8 cellular contexts compared by ENCODE assay signal in genomic region chr19:1653300-1653628, GRCh38. TPM values are rescaled to one million over a fixed set of nuclear protein-coding genes. Genes with fewer than 3 reads are reported as not detected.
DNase-seq lines count a peak whose midpoint lies in the region; ATAC-seq, FAIRE-seq and TF ChIP-seq lines count a peak whose summit lies in the region.

No MANE protein-coding gene starts in this region.

- no peak overlapping the region for H3K4ac ChIP-seq in mesendoderm (ENCODE audit: low read depth, low read length)

- ATAC-seq in HG03135 (IDR thresholded peaks at IDR 0.05; ENCODE audit: unreplicated experiment), result no peak

- FAIRE-seq in GM12891 (lab: Jason Lieb, UNC), result no peak

- no peak for DNase-seq in activated naive CD4-positive, alpha-beta T cell treated with anti-CD3 and anti-CD28 coated beads for 36 hours
- DNase-seq in activated naive CD4-positive, alpha-beta T cell (lab: John Stamatoyannopoulos, UW), result no peak
- DNase-seq in mammary epithelial cell, result no peak
- DNase-seq in mesendoderm, result no peak
- no peak for DNase-seq in vagina (ENCODE audit: extremely low spot score in 2 of 2)
- DNase-seq in SIG-M5 (lab: John Stamatoyannopoulos, UW), result no peak
- no peak for DNase-seq in GM12891 (ENCODE audit: insufficient read length, low spot score)

- H3K4me3 ChIP-seq in mammary epithelial cell (replicated peaks in 1 of 3; ENCODE audit: insufficient read depth in 1 of 3, low read depth in 2 of 3, low read length in 3 of 3) (peak overlapping the region; percentile 49 to 59 (median 49)), mesendoderm (ENCODE audit: low read length) (peak overlapping the region; percentile 24), vagina (peak overlapping the region; percentile 57 to 69)

- H3K23ac ChIP-seq in mesendoderm (ENCODE audit: low read length), result no peak overlapping the region

- peaks cover 37% of the 10 kb centered on the region for H3K79me2 ChIP-seq in mammary epithelial cell (ENCODE audit: insufficient read depth, low read length)
- peaks cover 33% of the 10 kb centered on the region for H3K79me2 ChIP-seq in mesendoderm (ENCODE audit: control insufficient read depth, insufficient read depth, low read length)

- TF ChIP-seq CTCF in mammary epithelial cell (conservative IDR thresholded peaks at IDR 0.05 in 1 of 2, IDR thresholded peaks at IDR 0.05 in 1 of 2; ENCODE audit: extremely low read depth in 1 of 2, insufficient read depth in 1 of 2, low read depth in 1 of 2, low read length in 2 of 2), result no peak
- no peak for TF ChIP-seq CTCF in vagina (IDR thresholded peaks at IDR 0.05)

- H4K20me1 ChIP-seq in mammary epithelial cell (ENCODE audit: insufficient read depth, low read length), result no peaks in the 10 kb centered on the region

- H3K36me3 Mint-ChIP-seq in activated naive CD4-positive, alpha-beta T cell treated with anti-CD3 and anti-CD28 coated beads for 36 hours (ENCODE audit: low read depth), result no peaks in the 10 kb centered on the region

- H2BK15ac ChIP-seq in mesendoderm (replicated peaks; ENCODE audit: low read depth), result no peak overlapping the region

- H3K4me2 ChIP-seq in mammary epithelial cell (ENCODE audit: insufficient read depth, low read depth, low read length) (peak overlapping the region; percentile 78), mesendoderm (ENCODE audit: low read length) (peak overlapping the region; percentile 51)

- H3K9me3 Mint-ChIP-seq in activated naive CD4-positive, alpha-beta T cell treated with anti-CD3 and anti-CD28 coated beads for 36 hours, result no peaks in the 10 kb centered on the region

- in situ Hi-C loops in mammary epithelial cell (cut with MboI; ENCODE audit: low sequenced_read_pairs in 2 of 2), result loop anchor here in 1 of 2 donors (10.0 kb wide), 1 partner anchor 108 kb away; no protein-coding TSS in a partner anchor

- H2AK5ac ChIP-seq in mesendoderm (ENCODE audit: low read length), result no peak overlapping the region

- intact Hi-C loops in activated naive CD4-positive, alpha-beta T cell treated with anti-CD3 and anti-CD28 coated beads for 36 hours (cut with micrococcal nuclease), result loop anchor here (2.0 to 5.0 kb wide), 3 partner anchors 162 to 444 kb away; partner anchors contain the start of genes DAZAP1, IZUMO4, MOB3A and PCSK4
- intact Hi-C loops in mammary epithelial cell (cut with micrococcal nuclease), result no loop called here
- intact Hi-C loops in vagina (cut with DNase I), result loop anchor here (2.0 kb wide), 1 partner anchor 46 kb away; no protein-coding TSS in a partner anchor

- peaks cover 15% of the 10 kb centered on the region for H3K4me1 ChIP-seq in mammary epithelial cell (ENCODE audit: insufficient read depth, low read length)
- H3K4me1 ChIP-seq in mesendoderm (ENCODE audit: control insufficient read depth, low read depth, low read length), result peaks cover 2% of the 10 kb centered on the region
- peaks cover 31% of the 10 kb centered on the region for H3K4me1 ChIP-seq in vagina

- H2AFZ ChIP-seq in mammary epithelial cell (ENCODE audit: low read depth, low read length), result peak overlapping the region; percentile 91

- peak overlapping the region; percentile 52 for H3K27ac ChIP-seq in mammary epithelial cell (ENCODE audit: insufficient read depth, low read depth, low read length)
- no peak overlapping the region for H3K27ac ChIP-seq in mesendoderm (ENCODE audit: low read depth, low read length)
- H3K27ac ChIP-seq in vagina, result peak overlapping the region; percentile 100

- H3K79me1 ChIP-seq in mesendoderm (ENCODE audit: low read length), result peaks cover 11% of the 10 kb centered on the region

- CTCF ChIA-PET in activated naive CD4-positive, alpha-beta T cell treated with anti-CD3 and anti-CD28 coated beads for 36 hours (lab: Charles Lee), result interaction anchor here (0.6 kb wide), 1 partner anchor 128 kb away, joined by 3 read pairs; no protein-coding TSS in a partner anchor
- CTCF ChIA-PET in mammary epithelial cell (lab: Charles Lee; ENCODE audit: low non-redundant PET), result interaction anchor here (0.7 kb wide), 1 partner anchor 120 kb away, joined by 5 read pairs; no protein-coding TSS in a partner anchor

- H3K36me3 ChIP-seq in mammary epithelial cell (ENCODE audit: insufficient read depth, low read length) (peaks cover 4% of the 10 kb centered on the region), mesendoderm (ENCODE audit: control insufficient read depth, insufficient read depth, low read length) (peaks cover 11% of the 10 kb centered on the region), vagina (no peaks in the 10 kb centered on the region)

- H3K18ac ChIP-seq in mesendoderm (ENCODE audit: low read length), result peak overlapping the region; percentile 81

- H3K9me3 ChIP-seq in mammary epithelial cell (replicated peaks; ENCODE audit: insufficient read depth, low read length), result no peaks in the 10 kb centered on the region
- H3K9me3 ChIP-seq in vagina, result no peaks in the 10 kb centered on the region

- dilution Hi-C loops in mammary epithelial cell (cut with HindIII; ENCODE audit: low sequenced_read_pairs), result loop anchor here (5.0 kb wide), 1 partner anchor 36 kb away; no protein-coding TSS in a partner anchor

- no peak overlapping the region for H2BK120ac ChIP-seq in mesendoderm (ENCODE audit: low read depth, low read length)

- peak overlapping the region; percentile 80 for H3K56ac ChIP-seq in mesendoderm (ENCODE audit: low read length)

- H4K5ac ChIP-seq in mesendoderm (ENCODE audit: low read length), result no peak overlapping the region

- H3K27me3 ChIP-seq in mammary epithelial cell (ENCODE audit: insufficient read depth, low read length) (no peaks in the 10 kb centered on the region), mesendoderm (ENCODE audit: insufficient read depth, low read length, poor library complexity) (no peaks in the 10 kb centered on the region), vagina (no peaks in the 10 kb centered on the region)

- peak overlapping the region; percentile 46 for H3K9ac ChIP-seq in mammary epithelial cell (ENCODE audit: insufficient read depth, low read length)
- peak overlapping the region; percentile 66 for H3K9ac ChIP-seq in mesendoderm (ENCODE audit: low read length)

- no peak overlapping the region for H2BK5ac ChIP-seq in mesendoderm (ENCODE audit: low read length)

- 0% methylated on average over 16 of the region's 18 CpGs for WGBS in mammary epithelial cell (ENCODE audit: low coverage, missing lambda C conversion rate)
- no CpG with 5 or more reads among the region's 18 CpGs for WGBS in mesendoderm (ENCODE audit: extremely low coverage, insufficient coverage, low lambda C conversion rate)

- H4K8ac ChIP-seq in mesendoderm (ENCODE audit: low read depth, low read length), result no peak overlapping the region

- TSS peak; percentile 83 for BruUV-seq in mammary epithelial cell (replicated peaks; lab: Mats Ljungman, UMichigan)

- H3K4me3 Mint-ChIP-seq in activated naive CD4-positive, alpha-beta T cell treated with anti-CD3 and anti-CD28 coated beads for 36 hours, result peak overlapping the region; percentile 75

- no peaks in the 10 kb centered on the region for H3K27me3 Mint-ChIP-seq in activated naive CD4-positive, alpha-beta T cell treated with anti-CD3 and anti-CD28 coated beads for 36 hours (ENCODE audit: low read depth)

- peaks cover 19% of the 10 kb centered on the region for H3K4me1 Mint-ChIP-seq in activated naive CD4-positive, alpha-beta T cell treated with anti-CD3 and anti-CD28 coated beads for 36 hours (ENCODE audit: low read depth)

- TF ChIP-seq POLR2A in vagina (IDR thresholded peaks at IDR 0.05) (no peak), GM12891 (IDR thresholded peaks at IDR 0.05; ENCODE audit: low read depth, low read length) (no peak)

- H3K27ac Mint-ChIP-seq in activated naive CD4-positive, alpha-beta T cell treated with anti-CD3 and anti-CD28 coated beads for 36 hours, result peak overlapping the region; percentile 89

TF ChIP-seq in GM12891, 5 proteins besides CTCF, POLR2A, EP300 and RAD21:
- no peak for TF ChIP-seq POU2F2 (IDR thresholded peaks at IDR 0.05; ENCODE audit: low read depth, low read length)
- no peak for TF ChIP-seq PAX5 (IDR thresholded peaks at IDR 0.05; ENCODE audit: insufficient read depth, low read length, severe bottlenecking)
- no peak for TF ChIP-seq TAF1 (IDR thresholded peaks at IDR 0.05; ENCODE audit: low read depth, low read length)
- TF ChIP-seq SPI1 (IDR thresholded peaks at IDR 0.05; ENCODE audit: low read depth, low read length), result no peak
- no peak for TF ChIP-seq POLR2AphosphoS5 (IDR thresholded peaks at IDR 0.05; ENCODE audit: low read depth, low read length)

RNA-seq across cellular contexts. Expression of gene TCF3, which starts 0.8 kb away (rescaled TPM):
- total RNA-seq in activated naive CD4-positive, alpha-beta T cell treated with anti-CD3 and anti-CD28 coated beads for 36 hours, result 10 to 100 TPM; 84.8 to 86.7 TPM
- 100 to 1,000 TPM in 1 of 2 donors, 10 to 100 TPM in 1; 70.7 to 108 TPM for total RNA-seq in mammary epithelial cell
- 80.6 TPM for polyA plus RNA-seq in mammary epithelial cell
- polyA minus RNA-seq in mammary epithelial cell, result 71.4 TPM
- polyA plus RNA-seq in mesendoderm (2013, experiment 1 of 2), result 221 TPM
- 219 TPM for polyA plus RNA-seq in mesendoderm (2013, experiment 2 of 2)
- total RNA-seq in vagina, result 26.0 TPM
- polyA plus RNA-seq in GM12891 (2012; ENCODE audit: low read depth, missing spikeins), result 146 TPM

RNA-seq across cellular contexts. Expression of gene UQCR11, which starts 48.0 kb away (rescaled TPM):
- 100 to 1,000 TPM; 281 to 293 TPM for total RNA-seq in activated naive CD4-positive, alpha-beta T cell treated with anti-CD3 and anti-CD28 coated beads for 36 hours
- total RNA-seq in mammary epithelial cell (100 to 1,000 TPM in 1 of 2 donors, 10 to 100 TPM in 1; 28.3 to 250 TPM), vagina (79.8 TPM)
- 114 TPM for polyA plus RNA-seq in mammary epithelial cell
- 3.8 TPM for polyA minus RNA-seq in mammary epithelial cell
- polyA plus RNA-seq in mesendoderm (2013, experiment 1 of 2), result 102 TPM
- 103 TPM for polyA plus RNA-seq in mesendoderm (2013, experiment 2 of 2)
- polyA plus RNA-seq in GM12891 (2012; ENCODE audit: low read depth, missing spikeins), result 202 TPM
